In genomic region chrX:18668468-18668867, GRCh38 we compare ENCODE assay signal across 13 cellular contexts. TPM values are rescaled to one million over a fixed set of nuclear protein-coding genes. Genes with fewer than 3 reads are reported as not detected.
DNase-seq lines count a peak whose midpoint lies in the region; ATAC-seq and TF ChIP-seq lines count a peak whose summit lies in the region.
"Had no signal": no experiment of that assay in that cellular context is flagged by ENCODE, and none has a peak within 500 bp of the region (broad histone marks: within the 10 kb centered on the region; RNA-seq: fewer than 3 reads in every experiment).

No MANE protein-coding gene starts in this region.

- H3K4me2 ChIP-seq in SK-N-SH: no peak overlapping the region

- POLR2A ChIA-PET in SK-N-SH (lab: Yijun Ruan, JAX): no interaction called here

- H3K27me3 ChIP-seq in SK-N-SH (ENCODE audit: insufficient read depth): no peaks in the 10 kb centered on the region; the same call in 1 of the 2 replicates
- H3K27me3 ChIP-seq: body of pancreas, thyroid gland had no signal

- no peaks in the 10 kb centered on the region for H3K9me2 ChIP-seq in SK-N-SH

- no peak for TF ChIP-seq RAD21 in SK-N-SH (IDR thresholded peaks at IDR 0.05; ENCODE audit: low read length)

- H3K27ac ChIP-seq in SK-N-SH (ENCODE audit: low read depth in 2 of 2, low read length in 1 of 2): no peak overlapping the region
- H3K27ac ChIP-seq: body of pancreas, thyroid gland had no signal

- H3K9me3 Mint-ChIP-seq in dendritic cell treated with granulocyte-macrophage colony-stimulating factor and Interleukin-4, amounts not matched to agents 40 ng/mL and 50 ng/mL, for 4 days: no peaks in the 10 kb centered on the region

- no peak overlapping the region for H3K4me3 ChIP-seq in SK-N-SH (ENCODE audit: low read depth in 2 of 2, low read length in 1 of 2)
- H3K4me3 ChIP-seq: body of pancreas, thyroid gland had no signal

- no peaks in the 10 kb centered on the region for H3K27me3 Mint-ChIP-seq in dendritic cell treated with granulocyte-macrophage colony-stimulating factor and Interleukin-4, amounts not matched to agents 40 ng/mL and 50 ng/mL, for 4 days

- WGBS in SK-N-SH (ENCODE audit: low lambda C conversion rate): 61% methylated on average over 9 of the region's 9 CpGs

- no peak for TF ChIP-seq EP300 in SK-N-SH (IDR thresholded peaks at IDR 0.05; ENCODE audit: borderline replicate concordance in 1 of 2, low read depth in 1 of 2, low read length in 1 of 2)

- no peak for ATAC-seq in HG03432 (IDR thresholded peaks at IDR 0.05; ENCODE audit: unreplicated experiment)
- ATAC-seq: body of pancreas had no signal

- in situ Hi-C loops in GM13976 (cut with MboI; ENCODE audit: low sequenced_read_pairs, unreplicated experiment): no loop called here

- H2AFZ ChIP-seq in SK-N-SH (ENCODE audit: low read depth): no peak overlapping the region

- no peak overlapping the region for H3K4me3 Mint-ChIP-seq in dendritic cell treated with granulocyte-macrophage colony-stimulating factor and Interleukin-4, amounts not matched to agents 40 ng/mL and 50 ng/mL, for 4 days

- intact Hi-C loops in dendritic cell treated with granulocyte-macrophage colony-stimulating factor and Interleukin-4, amounts not matched to agents 40 ng/mL and 50 ng/mL, for 4 days (cut with micrococcal nuclease): no loop called here

- TF ChIP-seq CTCF in GM13976 (IDR thresholded peaks at IDR 0.05; ENCODE audit: borderline replicate concordance, control extremely low read depth, extremely low read depth, insufficient read depth, missing control alignments) (no peak), SK-N-SH (IDR thresholded peaks at IDR 0.05) (no peak)

- CTCF ChIA-PET in SK-N-SH (lab: Yijun Ruan, JAX): no interaction called here

- H3K79me2 ChIP-seq in SK-N-SH (ENCODE audit: insufficient read depth): no peaks in the 10 kb centered on the region

- H3K4me1 Mint-ChIP-seq in dendritic cell treated with granulocyte-macrophage colony-stimulating factor and Interleukin-4, amounts not matched to agents 40 ng/mL and 50 ng/mL, for 4 days (ENCODE audit: low read depth): peaks cover 25% of the 10 kb centered on the region

- peak overlapping the region; percentile 30 for H3K27ac Mint-ChIP-seq in dendritic cell treated with granulocyte-macrophage colony-stimulating factor and Interleukin-4, amounts not matched to agents 40 ng/mL and 50 ng/mL, for 4 days

- peaks cover 0 to 3% of the 10 kb centered on the region in 2 experiments; a peak in 1 of 4 replicates for H3K4me1 ChIP-seq in SK-N-SH (ENCODE audit: control insufficient read depth in 1 of 2, insufficient read depth in 2 of 2, low read depth in 1 of 2, low read length in 1 of 2)
- H3K4me1 ChIP-seq: body of pancreas, thyroid gland had no signal

- H3F3A ChIP-seq in SK-N-SH (replicated peaks; ENCODE audit: insufficient read depth): no peaks in the 10 kb centered on the region

- no peaks in the 10 kb centered on the region for H3K9me3 ChIP-seq in SK-N-SH
- H3K9me3 ChIP-seq: body of pancreas, Caco-2, thyroid gland had no signal

- no peaks in the 10 kb centered on the region for H3K36me3 Mint-ChIP-seq in dendritic cell treated with granulocyte-macrophage colony-stimulating factor and Interleukin-4, amounts not matched to agents 40 ng/mL and 50 ng/mL, for 4 days (ENCODE audit: low read depth)

- H3K9ac ChIP-seq in SK-N-SH: no peak overlapping the region

- peak; percentile 8 for DNase-seq in NCI-H1092 treated with DMSO at 0.1 percent for 48 hours (lab: John Stamatoyannopoulos, UW)
- no peak for DNase-seq in NCI-H1092 (lab: John Stamatoyannopoulos, UW)
- peak; percentile 44 for DNase-seq in GM13976 (ENCODE audit: low spot score)
- DNase-seq in NCI-H2227 treated with DMSO at 0.1 percent for 48 hours (lab: John Stamatoyannopoulos, UW): peak; percentile 12
- DNase-seq in SK-N-SH: no peak
- no peak for DNase-seq in DMS 273 (lab: John Stamatoyannopoulos, UW; ENCODE audit: unreplicated experiment)
- DNase-seq: activated T-cell treated with anti-CD3 and anti-CD28 coated beads for 4 hours, body of pancreas, NCI-H1694, thyroid gland had no signal

- no peaks in the 10 kb centered on the region for H4K20me1 ChIP-seq in SK-N-SH (ENCODE audit: insufficient read depth)

- H3K36me3 ChIP-seq in SK-N-SH (replicated peaks in 1 of 2; ENCODE audit: control insufficient read depth in 1 of 2, insufficient read depth in 2 of 2, low read length in 1 of 2): no peaks in the 10 kb centered on the region
- H3K36me3 ChIP-seq: thyroid gland had no signal

TF ChIP-seq in SK-N-SH, 30 proteins besides CTCF, POLR2A, EP300 and RAD21:
- no peak for TF ChIP-seq RCOR1 (IDR thresholded peaks at IDR 0.05; ENCODE audit: low read length)
- no peak for TF ChIP-seq SIN3A (IDR thresholded peaks at IDR 0.05; ENCODE audit: borderline replicate concordance, low read depth, low read length)
- TF ChIP-seq NFIC (IDR thresholded peaks at IDR 0.05; ENCODE audit: borderline replicate concordance): no peak
- no peak for TF ChIP-seq MEF2A (IDR thresholded peaks at IDR 0.05; ENCODE audit: borderline replicate concordance, low read depth)
- TF ChIP-seq YY1 (IDR thresholded peaks at IDR 0.05; ENCODE audit: low read depth): no peak
- TF ChIP-seq REST (IDR thresholded peaks at IDR 0.05; ENCODE audit: low read depth, low read length): no peak
- no peak for TF ChIP-seq GABPA (IDR thresholded peaks at IDR 0.05; ENCODE audit: low read depth)
- no peak for TF ChIP-seq PBX3 (IDR thresholded peaks at IDR 0.05)
- no peak for TF ChIP-seq SMC3 (IDR thresholded peaks at IDR 0.05; ENCODE audit: low read depth, low read length)

RNA-seq across cellular contexts. Expression of gene RS1, which starts 3.4 kb away (rescaled TPM):
- not detected in 2 replicates for polyA plus RNA-seq in SK-N-SH (2012; rRNA removed)
- not detected in 2 replicates for polyA plus RNA-seq in SK-N-SH (2012; cell fraction: cytosol; rRNA removed)
- not detected in 2 replicates for polyA plus RNA-seq in SK-N-SH (2012; cell fraction: nucleus; rRNA removed)

RNA-seq across cellular contexts. Expression of gene PPEF1, which starts 39.0 kb away (rescaled TPM):
- 0.16 and 0.58 TPM in 2 replicates for polyA plus RNA-seq in SK-N-SH (2012; rRNA removed)
- polyA plus RNA-seq in SK-N-SH (2012; cell fraction: cytosol; rRNA removed): 1.7 TPM in 2 replicates
- polyA plus RNA-seq in SK-N-SH (2012; cell fraction: nucleus; rRNA removed): 0.27 and 0.29 TPM in 2 replicates

Comparison
In these comparisons a context has a peak if more than half of its experiments do, and no peak if none do; other contexts are left out.
1. DNase-seq: peak in NCI-H1092 treated with DMSO at 0.1 percent for 48 hours (single experiment), GM13976 (single experiment) and NCI-H2227 treated with DMSO at 0.1 percent for 48 hours (single experiment); none in NCI-H1092 (single experiment), SK-N-SH (single experiment) and DMS 273 (single experiment).